11 cellular contexts compared by ENCODE assay signal in the genomic region with DNA sequence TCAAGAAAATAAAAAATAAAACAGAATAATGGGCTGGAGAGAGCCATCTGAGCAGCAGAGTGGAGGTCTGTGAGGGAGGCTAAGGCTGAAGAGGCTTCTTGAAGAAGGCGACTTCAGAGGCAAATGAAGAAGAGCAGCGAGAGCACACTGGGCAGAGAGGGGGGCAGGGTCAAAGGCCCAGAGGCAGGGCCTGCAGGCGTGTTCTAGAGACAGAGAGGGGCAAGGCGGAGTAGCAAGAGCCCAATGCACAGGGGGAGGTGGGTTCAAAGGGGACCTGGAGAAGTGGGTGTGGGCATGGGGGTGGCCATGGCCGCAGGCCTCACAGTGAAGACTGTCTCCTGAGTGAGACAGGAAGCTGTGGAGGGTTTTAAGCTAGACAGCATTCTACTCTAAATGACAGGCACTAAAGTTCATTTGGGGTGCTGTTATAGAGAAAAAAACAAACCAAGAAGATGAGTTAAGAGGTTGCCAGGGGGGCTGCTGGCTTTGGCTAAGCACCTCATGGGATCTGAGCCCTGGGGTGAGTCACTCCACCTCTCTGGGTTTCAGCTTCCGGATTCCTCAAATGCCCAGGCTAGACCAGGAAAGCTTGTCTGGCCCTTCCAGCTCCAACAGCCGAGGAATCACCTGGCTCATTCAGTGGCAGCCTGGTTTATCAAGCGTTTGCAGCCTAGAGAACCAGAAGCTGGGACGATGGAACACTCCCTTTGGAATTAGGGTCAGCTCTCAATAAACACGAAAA.
A peak's percentile ranks its signal among the peaks of the same experiment; 100 is the strongest.
DNase-seq lines count a peak whose midpoint lies in the region; ATAC-seq and TF ChIP-seq lines count a peak whose summit lies in the region.
"Had no signal": no experiment of that assay in that cellular context is flagged by ENCODE, and none has a peak within 500 bp of the region (broad histone marks: within the 10 kb centered on the region; RNA-seq: fewer than 3 reads in every experiment).

No MANE protein-coding gene starts in this region.

- peak overlapping the region; percentile 46 for H3K4me2 ChIP-seq in mammary epithelial cell (ENCODE audit: insufficient read depth, low read depth, low read length)

- no peaks in the 10 kb centered on the region for H3K9me3 ChIP-seq in HUES48 (ENCODE audit: control insufficient read depth, insufficient read depth, low read length)
- H3K9me3 ChIP-seq in mammary epithelial cell (replicated peaks; ENCODE audit: insufficient read depth, low read length): no peaks in the 10 kb centered on the region
- no peaks in the 10 kb centered on the region for H3K9me3 ChIP-seq in mesodermal cell (ENCODE audit: control insufficient read depth, low read length)

- peaks cover 53% of the 10 kb centered on the region for H3K79me2 ChIP-seq in mammary epithelial cell (ENCODE audit: insufficient read depth, low read length)

- H2AFZ ChIP-seq in mammary epithelial cell (ENCODE audit: low read depth, low read length): no peak overlapping the region

- BruUV-seq in mammary epithelial cell (replicated peaks; lab: Mats Ljungman, UMichigan): no TSS peak

- WGBS in mammary epithelial cell (ENCODE audit: low coverage, missing lambda C conversion rate): 32% methylated on average over 9 of the region's 10 CpGs
- 58 to 60% methylated on average over 10 of the region's 10 CpGs for WGBS in mesodermal cell (ENCODE audit: insufficient coverage in 2 of 2), 2 experiments

- TF ChIP-seq CTCF in mammary epithelial cell (conservative IDR thresholded peaks at IDR 0.05 in 1 of 2, IDR thresholded peaks at IDR 0.05 in 1 of 2; ENCODE audit: extremely low read depth in 1 of 2, insufficient read depth in 1 of 2, low read depth in 1 of 2, low read length in 2 of 2): no peak

- H3K36me3 ChIP-seq in HUES48 (ENCODE audit: control insufficient read depth, insufficient read depth, low read length) (peaks cover 48% of the 10 kb centered on the region), mammary epithelial cell (ENCODE audit: insufficient read depth, low read length) (peaks cover 27% of the 10 kb centered on the region), mesodermal cell (ENCODE audit: control insufficient read depth, insufficient read depth, low read length) (peaks cover 68% of the 10 kb centered on the region)

- H3K27ac ChIP-seq in HUES48 (ENCODE audit: low read depth, low read length): peak overlapping the region; percentile 9
- H3K27ac ChIP-seq in mammary epithelial cell (ENCODE audit: insufficient read depth, low read depth, low read length): peak overlapping the region; percentile 46
- H3K27ac ChIP-seq in mesodermal cell (ENCODE audit: low read depth, low read length, severe bottlenecking): peak overlapping the region; percentile 87

- CTCF ChIA-PET in mammary epithelial cell (lab: Charles Lee; ENCODE audit: low non-redundant PET): interaction anchor here (0.6 to 0.8 kb wide), 2 partner anchors 55 to 1230 kb away, joined by 3 to 5 read pairs; no protein-coding TSS in a partner anchor

- DNase-seq in ACHN: peak; percentile 97
- DNase-seq in mammary epithelial cell: peak; percentile 85
- no peak for DNase-seq in activated CD8-positive, alpha-beta memory T cell treated with anti-CD3 and anti-CD28 coated beads, Interleukin-2, amount 50 U/mL, for 48 hours
- DNase-seq in NCI-H69 (lab: John Stamatoyannopoulos, UW): no peak
- DNase-seq: activated CD4-positive, alpha-beta T cell treated with anti-CD3 and anti-CD28 coated beads for 4 hours; DMS79; NCI-H2029 treated with DMSO at 0.1 percent for 48 hours had no signal

- ATAC-seq in HG02970 (IDR thresholded peaks at IDR 0.05; ENCODE audit: low FRiP score, unreplicated experiment) (no peak), GM21737 (IDR thresholded peaks at IDR 0.05; ENCODE audit: unreplicated experiment) (no peak)

- H3K4me3 ChIP-seq in HUES48 (ENCODE audit: low read depth, low read length) (no peak overlapping the region), mammary epithelial cell (replicated peaks in 1 of 3; ENCODE audit: insufficient read depth in 1 of 3, low read depth in 2 of 3, low read length in 3 of 3) (no peak overlapping the region), mesodermal cell (ENCODE audit: extremely low read depth, insufficient read depth, low read length, poor library complexity, severe bottlenecking) (no peak overlapping the region)

- H4K20me1 ChIP-seq in mammary epithelial cell (ENCODE audit: insufficient read depth, low read length): no peaks in the 10 kb centered on the region

- intact Hi-C loops in mammary epithelial cell (cut with micrococcal nuclease): loop anchor here (10.0 kb wide), 1 partner anchor 680 kb away; no protein-coding TSS in a partner anchor

- H3K9ac ChIP-seq in HUES48 (ENCODE audit: low read depth, low read length) (no peak overlapping the region), mammary epithelial cell (ENCODE audit: insufficient read depth, low read length) (no peak overlapping the region)

- H3K27me3 ChIP-seq in HUES48 (ENCODE audit: control insufficient read depth, insufficient read depth, low read length) (no peaks in the 10 kb centered on the region), mammary epithelial cell (ENCODE audit: insufficient read depth, low read length) (no peaks in the 10 kb centered on the region)

- dilution Hi-C loops in mammary epithelial cell (cut with HindIII; ENCODE audit: low sequenced_read_pairs): no loop called here

- peaks cover 19% of the 10 kb centered on the region; the same call in 1 of the 2 replicates for H3K4me1 ChIP-seq in HUES48 (ENCODE audit: control insufficient read depth, insufficient read depth, low read length)
- peaks cover 28% of the 10 kb centered on the region for H3K4me1 ChIP-seq in mammary epithelial cell (ENCODE audit: insufficient read depth, low read length)
- peaks cover 36% of the 10 kb centered on the region for H3K4me1 ChIP-seq in mesodermal cell (ENCODE audit: control insufficient read depth, insufficient read depth, low read length, poor library complexity, severe bottlenecking)

- in situ Hi-C loops in ACHN (cut with HindIII; ENCODE audit: low pct_ligation_motif_present, low pct_unique_long_range_greater_than_20kb, low sequenced_read_pairs) (no loop called here), mammary epithelial cell (cut with MboI; ENCODE audit: low sequenced_read_pairs in 2 of 2) (loop anchor here (5.0 to 25.0 kb wide), 3 partner anchors 127 to 167 kb away; no protein-coding TSS in a partner anchor)

Comparison
In these comparisons a context has a peak if more than half of its experiments do, and no peak if none do; other contexts are left out.
1. DNase-seq: peak in ACHN (single experiment) and mammary epithelial cell (single experiment); none in activated CD8-positive, alpha-beta memory T cell treated with anti-CD3 and anti-CD28 coated beads, Interleukin-2, amount 50 U/mL, for 48 hours (single experiment) and NCI-H69 (single experiment).
2. H3K27ac ChIP-seq: peak in every context shown above with its lines; median percentile 87 in mesodermal cell; 46 in mammary epithelial cell; 9 in HUES48.